18 cellular contexts compared by ENCODE assay signal in the genomic region with DNA sequence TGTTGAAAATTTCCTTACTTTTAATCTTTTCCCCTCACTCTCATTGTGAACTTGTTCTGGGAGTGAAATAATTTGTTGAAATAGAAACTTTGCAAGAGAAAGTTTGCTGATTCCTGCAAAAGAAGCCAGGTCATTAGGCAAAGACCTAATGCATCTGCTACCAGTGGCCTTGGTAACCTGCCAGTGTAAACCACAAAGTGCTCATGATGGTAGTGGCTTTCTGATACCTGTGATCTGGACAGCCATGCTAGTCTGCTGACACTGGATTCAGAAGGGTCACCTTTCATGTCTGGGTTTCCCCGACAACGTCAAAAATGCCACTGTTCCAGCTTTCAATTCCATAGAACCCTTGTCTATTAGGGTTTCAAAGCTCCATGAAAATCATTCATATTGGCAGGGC.
"Had no signal": no experiment of that assay in that cellular context is flagged by ENCODE, and none has a peak within 500 bp of the region (broad histone marks: within the 10 kb centered on the region; RNA-seq: fewer than 3 reads in every experiment).

No MANE protein-coding gene starts in this region.

- DNase-seq: KBM-7, MG63, NCI-H1092 treated with DMSO at 0.1 percent for 48 hours, NCI-H1436, NCI-H1694, NCI-H187 treated with DMSO at 0.1 percent for 48 hours, NCI-H2081 treated with DMSO at 0.1 percent for 48 hours, NCI-H2171, NCI-H226, NCI-H446, NCI-H510A, NCI-H524 treated with DMSO at 0.1 percent for 48 hours, NCI-H774, SHP77, SK-N-SH, SW 1271, T-helper 1 cell had no signal

- H3K9me3 ChIP-seq: MG63, SK-N-SH had no signal

- H3K4me3 ChIP-seq: MG63 had no signal

- H3K27me3 ChIP-seq: MG63 had no signal

- H3K27ac ChIP-seq: RWPE1 had no signal

- H3K4me2 ChIP-seq: SK-N-SH had no signal

- H3K36me3 ChIP-seq: MG63 had no signal

- H3K9ac ChIP-seq: SK-N-SH had no signal
